In the genomic region with DNA sequence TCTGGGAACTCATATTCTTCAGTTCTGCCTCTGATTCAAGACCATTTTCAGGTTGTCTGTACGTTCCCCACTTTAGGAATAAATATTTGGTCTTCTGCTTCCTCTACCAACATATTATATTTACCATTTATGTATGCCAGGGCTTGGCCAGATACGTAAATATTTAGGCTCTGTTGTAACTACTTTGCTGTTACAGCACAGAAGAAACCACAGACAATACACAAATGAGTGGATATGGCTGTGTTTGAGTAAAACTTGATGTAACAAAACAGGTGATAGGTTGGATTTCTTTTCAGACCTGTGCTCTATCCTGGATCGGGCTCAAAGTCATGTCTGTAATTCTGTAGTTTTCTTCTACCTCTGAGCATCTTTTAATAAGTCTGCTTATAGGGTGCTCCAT, we compare ENCODE assay signal across 18 cellular contexts. TPM values are rescaled to one million over a fixed set of nuclear protein-coding genes. Genes with fewer than 3 reads are reported as not detected.
DNase-seq lines count a peak whose midpoint lies in the region; ATAC-seq and TF ChIP-seq lines count a peak whose summit lies in the region.
"Had no signal": no experiment of that assay in that cellular context is flagged by ENCODE, and none has a peak within 500 bp of the region (broad histone marks: within the 10 kb centered on the region; RNA-seq: fewer than 3 reads in every experiment).

No MANE protein-coding gene starts in this region.

- no peaks in the 10 kb centered on the region for H3K27me3 Mint-ChIP-seq in natural killer cell treated with Interleukin-12 subunit alpha and Interleukin-12 subunit beta and Interleukin-15 and Interleukin-18, amount 100 ng/mL, for 72 hours

- H3K9me3 Mint-ChIP-seq in natural killer cell treated with Interleukin-12 subunit alpha and Interleukin-12 subunit beta and Interleukin-15 and Interleukin-18, amount 100 ng/mL, for 72 hours: no peaks in the 10 kb centered on the region

- no peak overlapping the region for H3K4me3 ChIP-seq in lower leg skin (ENCODE audit: low read depth, poor library complexity, severe bottlenecking)
- H3K4me3 ChIP-seq: BLaER1 treated with 17β-estradiol and CSF1 and Interleukin-3, amounts not matched to agents 10 nM and 100 nM; upper lobe of left lung had no signal

- intact Hi-C loops in lower leg skin (cut with DNase I; ENCODE audit: low total_unique reads): no loop called here

- H3K4me3 Mint-ChIP-seq in natural killer cell treated with Interleukin-12 subunit alpha and Interleukin-12 subunit beta and Interleukin-15 and Interleukin-18, amount 100 ng/mL, for 72 hours: peak overlapping the region; percentile 78

- no peak for TF ChIP-seq CTCF in lower leg skin (IDR thresholded peaks at IDR 0.05)

- WGBS in lower leg skin, 2 donors: 84 to 86% methylated on average over 3 of the region's 3 CpGs

- H3K4me1 Mint-ChIP-seq in natural killer cell treated with Interleukin-12 subunit alpha and Interleukin-12 subunit beta and Interleukin-15 and Interleukin-18, amount 100 ng/mL, for 72 hours (ENCODE audit: low read depth in 2 of 2): peaks cover 46 to 55% of the 10 kb centered on the region in 2 donors

- TF ChIP-seq POLR2A in lower leg skin (IDR thresholded peaks at IDR 0.05): no peak

- no peak for DNase-seq in activated CD4-positive, CD25-positive, alpha-beta regulatory T cell treated with anti-CD3 and anti-CD28 coated beads, Interleukin-2, amount 50 U/mL, for 72 hours
- DNase-seq in amniotic epithelial cell (ENCODE audit: low read depth) (peak; percentile 43), lower leg skin (ENCODE audit: low spot score in 2 of 2) (no peak), islet precursor cell (no peak)
- no peak for DNase-seq in natural killer cell treated with Interleukin-12 subunit alpha and Interleukin-12 subunit beta and Interleukin-15 and Interleukin-18, amount 100 ng/mL, for 72 hours (ENCODE audit: low spot score)
- DNase-seq: 8988T; activated CD8-positive, alpha-beta memory T cell treated with anti-CD3 and anti-CD28 coated beads, Interleukin-2, amount 50 U/mL, for 4 hours; amniotic stem cell; cerebellar nuclear complex; left colon; NCI-H1105 treated with DMSO at 0.1 percent for 48 hours; NCI-H2171; NCI-H82; upper lobe of left lung had no signal

- H3K27ac Mint-ChIP-seq in natural killer cell treated with Interleukin-12 subunit alpha and Interleukin-12 subunit beta and Interleukin-15 and Interleukin-18, amount 100 ng/mL, for 72 hours: peak overlapping the region; percentile 92 to 93

- peaks cover 19% of the 10 kb centered on the region for H3K36me3 Mint-ChIP-seq in natural killer cell treated with Interleukin-12 subunit alpha and Interleukin-12 subunit beta and Interleukin-15 and Interleukin-18, amount 100 ng/mL, for 72 hours

- ATAC-seq in activated CD4-positive, CD25-positive, alpha-beta regulatory T cell treated with anti-CD3 and anti-CD28 coated beads, Interleukin-2, amount 50 U/mL, for 24 hours: peak; percentile 64 to 89
- ATAC-seq in HG02938 (IDR thresholded peaks at IDR 0.05; ENCODE audit: unreplicated experiment) (peak; percentile 45), GM21737 (IDR thresholded peaks at IDR 0.05; ENCODE audit: unreplicated experiment) (no peak)
- ATAC-seq in natural killer cell treated with Interleukin-12 subunit alpha and Interleukin-12 subunit beta and Interleukin-15 and Interleukin-18, amount 100 ng/mL, for 72 hours: peak; percentile 86 to 94
- ATAC-seq: left colon had no signal

RNA-seq across cellular contexts. Expression of a gene that starts 37.5 kb away (rescaled TPM):
- 100 to 1,000 TPM; 328 to 448 TPM for total RNA-seq in natural killer cell treated with Interleukin-12 subunit alpha and Interleukin-12 subunit beta and Interleukin-15 and Interleukin-18, amount 100 ng/mL, for 72 hours
- 100 to 1,000 TPM in 3 of 4 donors, 10 to 100 TPM in 1; 96.1 to 183 (median 123) TPM for total RNA-seq in lower leg skin

RNA-seq across cellular contexts. Expression of a gene that starts 38.6 kb away (rescaled TPM):
- total RNA-seq in natural killer cell treated with Interleukin-12 subunit alpha and Interleukin-12 subunit beta and Interleukin-15 and Interleukin-18, amount 100 ng/mL, for 72 hours: 100 to 1,000 TPM in 1 of 2 donors, 10 to 100 TPM in 1; 77.3 to 111 TPM
- total RNA-seq in lower leg skin: 10 to 100 TPM; 19.3 to 41.7 (median 31.9) TPM
